ENCODE assay signal across 7 cellular contexts in genomic region chr9:78213696-78214095, GRCh38. TPM values are rescaled to one million over a fixed set of nuclear protein-coding genes. Genes with fewer than 3 reads are reported as not detected.
DNase-seq lines count a peak whose midpoint lies in the region; ATAC-seq and TF ChIP-seq lines count a peak whose summit lies in the region.

No MANE protein-coding gene starts in this region.

- no peaks in the 10 kb centered on the region for H3K27me3 ChIP-seq in suprapubic skin

- ATAC-seq in Right ventricle myocardium inferior: no peak

- 19% methylated on average over 4 of the region's 4 CpGs for WGBS in suprapubic skin

- TF ChIP-seq POLR2A in suprapubic skin (IDR thresholded peaks at IDR 0.05): no peak

- H3K27ac ChIP-seq in suprapubic skin: no peak overlapping the region

- TF ChIP-seq CTCF in GM13976 (IDR thresholded peaks at IDR 0.05; ENCODE audit: borderline replicate concordance, control extremely low read depth, extremely low read depth, insufficient read depth, missing control alignments) (peak; percentile 31), cardiac fibroblast (IDR thresholded peaks at IDR 0.05; ENCODE audit: low read depth, low read length) (peak; percentile 31), nephron (IDR thresholded peaks at IDR 0.05; ENCODE audit: unreplicated experiment in 3 of 3) (peak; percentile 40 to 49 (median 44)), suprapubic skin (IDR thresholded peaks at IDR 0.05) (no peak)

- no peak overlapping the region for H3K4me3 Mint-ChIP-seq in nephron

- H3K4me1 Mint-ChIP-seq in nephron: peaks cover 11% of the 10 kb centered on the region

- DNase-seq in GM13976 (ENCODE audit: low spot score): peak; percentile 29
- peak; percentile 23 for DNase-seq in LHCN-M2 (ENCODE audit: low read depth)
- peak; percentile 37 to 42 for DNase-seq in cardiac fibroblast (ENCODE audit: low read depth in 2 of 2)
- no peak for DNase-seq in suprapubic skin (ENCODE audit: low spot score in 2 of 2)
- no peak for DNase-seq in SHP77 (lab: John Stamatoyannopoulos, UW)
- no peak for DNase-seq in Right ventricle myocardium inferior (ENCODE audit: missing footprints)

- H3K27me3 Mint-ChIP-seq in nephron (ENCODE audit: low read depth): peaks cover 3% of the 10 kb centered on the region

- no peaks in the 10 kb centered on the region for H3K36me3 Mint-ChIP-seq in nephron (ENCODE audit: low read depth)

- in situ Hi-C loops in GM13976 (cut with MboI; ENCODE audit: low sequenced_read_pairs, unreplicated experiment): loop anchor here (10.0 kb wide), 1 partner anchor 109 kb away; no protein-coding TSS in a partner anchor

- no peaks in the 10 kb centered on the region for H3K9me3 ChIP-seq in suprapubic skin

- no peaks in the 10 kb centered on the region for H3K9me3 Mint-ChIP-seq in nephron

- H3K4me3 ChIP-seq in cardiac fibroblast (replicated peaks in 1 of 2; ENCODE audit: low read depth in 2 of 2, low read length in 2 of 2) (no peak overlapping the region), suprapubic skin (no peak overlapping the region)

- no peak for TF ChIP-seq EP300 in suprapubic skin (IDR thresholded peaks at IDR 0.05)

- peak overlapping the region; percentile 30 to 90 (median 57) for H3K27ac Mint-ChIP-seq in nephron

- peaks cover 4% of the 10 kb centered on the region for H3K4me1 ChIP-seq in suprapubic skin

- H3K36me3 ChIP-seq in suprapubic skin: no peaks in the 10 kb centered on the region

- intact Hi-C loops in Right ventricle myocardium inferior (cut with DNase I): no loop called here

RNA-seq across cellular contexts. Expression of gene CEP78, which starts 22.2 kb away (rescaled TPM):
- total RNA-seq in LHCN-M2 (2014; rRNA removed): 34.2 and 39.2 TPM in 2 replicates
- polyA plus RNA-seq in LHCN-M2 (2012): 7.6 TPM
- 10 to 100 TPM in 3 of 4 donors, 1 to 10 TPM in 1; 8.7 to 15.0 (median 11.7) TPM for total RNA-seq in suprapubic skin
- total RNA-seq in Right ventricle myocardium inferior: 3.9 TPM

Comparison
In these comparisons a context has a peak if more than half of its experiments do, and no peak if none do; other contexts are left out.
1. DNase-seq: peak in GM13976 (single experiment), LHCN-M2 (single experiment) and cardiac fibroblast (2 of 2); none in suprapubic skin (0 of 2), SHP77 (0 of 2) and Right ventricle myocardium inferior (single experiment).
2. CTCF ChIP-seq: peak in GM13976 (single experiment), cardiac fibroblast (single experiment) and nephron (3 of 3); none in suprapubic skin (0 of 2).